ENCODE assay signal across 35 cellular contexts in the genomic region with DNA sequence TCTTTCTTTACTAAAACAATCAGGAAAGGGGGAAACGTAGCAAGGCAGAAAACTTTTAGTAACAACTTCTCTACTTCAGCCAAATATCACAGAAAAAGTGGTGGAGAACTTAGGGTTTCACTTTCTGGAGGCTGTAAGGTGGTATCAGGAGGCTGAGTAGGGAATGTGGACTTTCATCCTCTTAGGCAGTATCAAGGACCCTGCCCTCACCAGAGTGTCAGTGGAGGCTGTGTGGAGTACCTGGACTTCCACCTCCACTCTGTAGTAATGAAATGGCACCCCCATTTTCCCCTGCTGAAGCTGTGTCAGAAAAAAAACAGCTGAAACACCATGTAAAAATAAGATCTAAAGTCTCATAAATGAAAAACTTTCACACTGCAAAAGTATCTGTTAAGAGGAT. TPM values are rescaled to one million over a fixed set of nuclear protein-coding genes. Genes with fewer than 3 reads are reported as not detected.
"Had no signal": no experiment of that assay in that cellular context is flagged by ENCODE, and none has a peak within 500 bp of the region (broad histone marks: within the 10 kb centered on the region; RNA-seq: fewer than 3 reads in every experiment).

No MANE protein-coding gene starts in this region.

- H3K9me3 ChIP-seq: gastrocnemius medialis, ovary, psoas muscle, thyroid gland had no signal

- H3K27me3 ChIP-seq: dorsolateral prefrontal cortex, gastrocnemius medialis, left lung, ovary, sigmoid colon, spleen, stomach, thyroid gland, upper lobe of left lung had no signal

- FAIRE-seq: colon, kidney, urothelium cell line had no signal

- H3K4me3 ChIP-seq: dorsolateral prefrontal cortex, gastrocnemius medialis, left lung, ovary, psoas muscle, sigmoid colon, spleen, stomach, thyroid gland, upper lobe of left lung had no signal

- DNase-seq: dorsolateral prefrontal cortex; effector CD4-positive, alpha-beta T cell; foreskin fibroblast; gastrocnemius medialis; head of caudate nucleus; kidney; left lung; mammary epithelial cell; mesendoderm; midbrain; natural killer cell; occipital lobe; ovary; posterior cingulate gyrus; psoas muscle; right cardiac atrium; sigmoid colon; spleen; stimulated activated CD4-positive, alpha-beta T cell treated with anti-CD3 and anti-CD28 coated beads, Interleukin-15, amount 100 ng/mL, for 24 hours; stimulated activated CD4-positive, alpha-beta T cell treated with anti-CD3 and anti-CD28 coated beads, Interleukin-2, amount 100 ng/mL, for 48 hours; stimulated activated CD8-positive, alpha-beta memory T cell treated with anti-CD3 and anti-CD28 coated beads, Interleukin-4, amount 100 ng/mL, for 48 hours; stimulated activated naive CD4-positive, alpha-beta T cell treated with Interleukin-2 at 50 U/mL for 16 hours; stomach; thyroid gland; upper lobe of left lung had no signal

- H3K4me1 ChIP-seq: gastrocnemius medialis, left lung, psoas muscle, sigmoid colon, spleen, stomach had no signal

- ATAC-seq: esophagus mucosa, gastrocnemius medialis, left lung, natural killer cell, psoas muscle, right cardiac atrium had no signal

- H3K27ac ChIP-seq: dorsolateral prefrontal cortex, epithelial cell of prostate, gastrocnemius medialis, ovary, psoas muscle, sigmoid colon, spleen, stomach, thyroid gland had no signal

- H3K36me3 ChIP-seq: gastrocnemius medialis, left lung, ovary, sigmoid colon, spleen, stomach, thyroid gland, upper lobe of left lung had no signal

RNA-seq across cellular contexts. Expression of gene HHLA2, which starts 11.2 kb away (rescaled TPM):
- total RNA-seq: esophagus mucosa, glomerular endothelial cell, lower leg skin, mammary epithelial cell, occipital lobe, psoas muscle, right cardiac atrium, skeletal muscle tissue, subcutaneous adipose tissue, temporal lobe, thyroid gland had no signal
- polyA plus RNA-seq: mammary epithelial cell, neural cell, right cardiac atrium had no signal
